In genomic region chr4:1767770-1768366, GRCh38 we compare ENCODE assay signal across 1 cellular context.
TF ChIP-seq lines count a peak whose summit lies in the region.

No MANE protein-coding gene starts in this region.

TF ChIP-seq in IMR-90, 13 proteins besides CTCF, POLR2A, EP300 and RAD21 (continued from another document):
- no peak for TF ChIP-seq CEBPB (IDR thresholded peaks at IDR 0.05; ENCODE audit: low read depth, low read length)
- TF ChIP-seq SMC3 (IDR thresholded peaks at IDR 0.05; ENCODE audit: low read depth, low read length) = no peak
- TF ChIP-seq RFX5 (IDR thresholded peaks at IDR 0.05; ENCODE audit: low read depth, low read length) = no peak
- TF ChIP-seq FOS (IDR thresholded peaks at IDR 0.05; ENCODE audit: low read depth, low read length) = no peak
- TF ChIP-seq USF2 (IDR thresholded peaks at IDR 0.05; ENCODE audit: low read depth, low read length) = no peak
TF ChIP-seq in IMR-90: peak in this region for 0.
